10 cellular contexts compared by ENCODE assay signal in the genomic region with DNA sequence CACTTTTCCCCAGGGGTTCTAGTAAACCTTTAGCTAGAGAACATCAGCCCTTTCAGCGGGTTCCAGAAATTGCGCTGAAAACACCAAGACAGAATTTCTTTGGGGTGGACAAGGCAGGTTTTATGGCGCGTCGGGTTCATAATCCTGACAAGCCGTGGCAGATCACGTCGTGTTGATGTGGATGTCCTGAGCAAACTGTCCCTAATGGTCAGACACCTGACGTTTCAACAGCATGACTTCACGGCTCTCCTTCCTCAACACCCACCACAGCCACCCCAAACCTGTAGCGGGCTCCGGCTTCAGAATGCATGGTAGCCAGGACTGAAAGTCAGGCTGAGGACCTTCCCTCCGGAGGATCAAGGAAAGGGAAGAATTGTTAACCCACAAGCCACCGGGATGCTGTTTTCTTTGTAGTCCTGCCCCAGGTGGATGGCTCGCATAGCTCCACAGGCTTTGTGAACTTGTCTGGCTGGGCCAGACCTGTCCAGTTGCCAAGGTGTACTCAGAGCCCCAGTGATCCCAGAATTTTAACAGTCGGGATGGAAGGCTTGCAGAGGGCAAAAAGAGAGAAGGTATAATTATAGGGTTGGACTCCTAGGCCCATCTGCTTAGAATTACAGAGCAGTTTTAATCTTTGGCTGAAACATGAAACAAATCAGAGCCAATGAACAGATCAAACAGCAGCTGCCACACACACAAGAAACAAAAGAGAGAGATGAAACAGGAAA. TPM values are rescaled to one million over a fixed set of nuclear protein-coding genes. Genes with fewer than 3 reads are reported as not detected.
DNase-seq lines count a peak whose midpoint lies in the region; ATAC-seq, FAIRE-seq and TF ChIP-seq lines count a peak whose summit lies in the region.
"Had no signal": no experiment of that assay in that cellular context is flagged by ENCODE, and none has a peak within 500 bp of the region (broad histone marks: within the 10 kb centered on the region; RNA-seq: fewer than 3 reads in every experiment).

No MANE protein-coding gene starts in this region.

- no peak for TF ChIP-seq RAD21 in GM12878 (IDR thresholded peaks at IDR 0.05; ENCODE audit: insufficient read depth, low read depth, low read length)

- DNase-seq in NCI-H2227 treated with DMSO at 0.1 percent for 48 hours (lab: John Stamatoyannopoulos, UW) (peak; percentile 23), NCI-H2227 (lab: John Stamatoyannopoulos, UW; ENCODE audit: unreplicated experiment) (no peak), GM12878 (ENCODE audit: low read depth, low spot score) (no peak), memory B cell (ENCODE audit: low spot score in 2 of 2) (no peak), tibial nerve (ENCODE audit: low spot score in 2 of 2) (no peak), OCI-M2 (lab: John Stamatoyannopoulos, UW; ENCODE audit: unreplicated experiment) (no peak)
- DNase-seq: ACHN, NCI-H526 had no signal

- H3K79me2 ChIP-seq in GM12878 (ENCODE audit: control insufficient read depth, insufficient read depth, low read length) = no peaks in the 10 kb centered on the region

- ATAC-seq in GM12878 (no peak), memory B cell (ENCODE audit: low read depth) (no peak), HG03520 (IDR thresholded peaks at IDR 0.05; ENCODE audit: unreplicated experiment) (no peak), GM21786 (IDR thresholded peaks at IDR 0.05; ENCODE audit: unreplicated experiment) (no peak)

- peak overlapping the region; percentile 62 for H3K4me3 Mint-ChIP-seq in memory B cell

- BruUV-seq in GM12878 (replicated peaks; lab: Mats Ljungman, UMichigan) = no TSS peak

- RAD21 ChIA-PET in GM12878 (lab: Charles Lee; ENCODE audit: unreplicated experiment) = no interaction called here

- intact Hi-C loops in GM12878 (cut with micrococcal nuclease; ENCODE audit: unreplicated experiment) = no loop called here

- SMC1A ChIA-PET in GM12878 (lab: Charles Lee; ENCODE audit: uncharacterized antibody, unreplicated experiment) = interaction anchor here (1.3 kb wide), 1 partner anchor 13 kb away, joined by 5 read pairs; no protein-coding TSS in a partner anchor

- H3K9me3 ChIP-seq in GM12878 (replicated peaks; ENCODE audit: control insufficient read depth, insufficient read depth, low read length) (no peaks in the 10 kb centered on the region), tibial nerve (no peaks in the 10 kb centered on the region)

- in situ Hi-C loops in GM12878 (cut with MboI) = no loop called here

- H3K27ac ChIP-seq in GM12878 (ENCODE audit: control insufficient read depth, insufficient read depth) = no peak overlapping the region
- H3K27ac ChIP-seq in tibial nerve = peak overlapping the region; percentile 89 to 96 (median 92)

- H3K27me3 Mint-ChIP-seq in memory B cell = peaks cover 19% of the 10 kb centered on the region

- H3K4me2 ChIP-seq in GM12878 (ENCODE audit: control insufficient read depth, insufficient read depth) = no peak overlapping the region

- H3K4me1 ChIP-seq in GM12878 (ENCODE audit: control insufficient read depth, insufficient read depth, low read length) (no peaks in the 10 kb centered on the region), tibial nerve (peaks cover 0 to 57% (median 12%) of the 10 kb centered on the region in 4 donors)

- H3K4me3 ChIP-seq in GM12878 (no peak overlapping the region), tibial nerve (peak overlapping the region; percentile 68 to 80 (median 78))

- no peaks in the 10 kb centered on the region for H3K36me3 Mint-ChIP-seq in memory B cell

- H2AFZ ChIP-seq in GM12878 (ENCODE audit: control insufficient read depth, low read depth, low read length) = no peak overlapping the region

- POLR2A ChIA-PET in GM12878 (lab: Charles Lee) = no interaction called here

- no peak overlapping the region for H3K9ac ChIP-seq in GM12878 (ENCODE audit: control insufficient read depth, insufficient read depth, low read length)

- no peaks in the 10 kb centered on the region for H3K36me3 ChIP-seq in GM12878 (ENCODE audit: control insufficient read depth in 2 of 2, insufficient read depth in 2 of 2, low read length in 1 of 2)
- no peaks in the 10 kb centered on the region for H3K36me3 ChIP-seq in tibial nerve

- no peak for TF ChIP-seq POLR2A in GM12878 (IDR thresholded peaks at IDR 0.05; ENCODE audit: low read depth, low read length)
- TF ChIP-seq POLR2A in tibial nerve (IDR thresholded peaks at IDR 0.05) = no peak

- peaks cover 2% of the 10 kb centered on the region for H3K4me1 Mint-ChIP-seq in memory B cell

- no peak overlapping the region for H3K27ac Mint-ChIP-seq in memory B cell

- WGBS in GM12878 (ENCODE audit: insufficient coverage, insufficient replicate concordance, low lambda C conversion rate, missing lambda C conversion rate) = 77% methylated on average over 16 of the region's 16 CpGs
- WGBS in tibial nerve, 2 donors = 7 to 24% methylated on average over 16 of the region's 16 CpGs

- H3K27me3 ChIP-seq in GM12878 (replicated peaks in 1 of 2; ENCODE audit: control insufficient read depth in 2 of 2, insufficient read depth in 2 of 2, low read length in 1 of 2) = peaks cover 8 to 19% of the 10 kb centered on the region in 2 experiments
- H3K27me3 ChIP-seq in tibial nerve = no peaks in the 10 kb centered on the region

- no peaks in the 10 kb centered on the region for H4K20me1 ChIP-seq in GM12878 (ENCODE audit: control insufficient read depth, insufficient read depth)

- no peaks in the 10 kb centered on the region for H3K9me3 Mint-ChIP-seq in memory B cell

- TF ChIP-seq EP300 in GM12878 (IDR thresholded peaks at IDR 0.05; ENCODE audit: borderline replicate concordance in 1 of 2, control insufficient read depth in 1 of 2, low read depth in 2 of 2, low read length in 2 of 2) = no peak
- no peak for TF ChIP-seq EP300 in tibial nerve (IDR thresholded peaks at IDR 0.05)

- peak; percentile 49 for FAIRE-seq in GM12878 (lab: Jason Lieb, UNC)

- CTCF ChIA-PET in GM12878 (lab: Yijun Ruan, JAX) = no interaction called here

- TF ChIP-seq CTCF in GM12878 (IDR thresholded peaks at IDR 0.05 in 2 of 3, conservative IDR thresholded peaks at IDR 0.05 in 1 of 3; ENCODE audit: control insufficient read depth in 2 of 3, extremely low read depth in 1 of 3, insufficient read depth in 1 of 3, low read depth in 3 of 3, low read length in 3 of 3) = no peak
- TF ChIP-seq CTCF in tibial nerve (IDR thresholded peaks at IDR 0.05) = no peak

TF ChIP-seq in GM12878, 131 proteins besides CTCF, POLR2A, EP300 and RAD21 (continues in another document):
- TF ChIP-seq, protein P1, sequence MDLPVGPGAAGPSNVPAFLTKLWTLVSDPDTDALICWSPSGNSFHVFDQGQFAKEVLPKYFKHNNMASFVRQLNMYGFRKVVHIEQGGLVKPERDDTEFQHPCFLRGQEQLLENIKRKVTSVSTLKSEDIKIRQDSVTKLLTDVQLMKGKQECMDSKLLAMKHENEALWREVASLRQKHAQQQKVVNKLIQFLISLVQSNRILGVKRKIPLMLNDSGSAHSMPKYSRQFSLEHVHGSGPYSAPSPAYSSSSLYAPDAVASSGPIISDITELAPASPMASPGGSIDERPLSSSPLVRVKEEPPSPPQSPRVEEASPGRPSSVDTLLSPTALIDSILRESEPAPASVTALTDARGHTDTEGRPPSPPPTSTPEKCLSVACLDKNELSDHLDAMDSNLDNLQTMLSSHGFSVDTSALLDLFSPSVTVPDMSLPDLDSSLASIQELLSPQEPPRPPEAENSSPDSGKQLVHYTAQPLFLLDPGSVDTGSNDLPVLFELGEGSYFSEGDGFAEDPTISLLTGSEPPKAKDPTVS (IDR thresholded peaks at IDR 0.05; ENCODE audit: low read depth, low read length) = no peak
- no peak for TF ChIP-seq NR2C2 (IDR thresholded peaks at IDR 0.05; ENCODE audit: borderline replicate concordance, control insufficient read depth, insufficient read length, low read depth)

RNA-seq across cellular contexts. Expression of a gene that starts 1.5 kb away (rescaled TPM):
- total RNA-seq in GM12878 (2013; cell fraction: nucleolus; rRNA removed) = not detected in 2 replicates
- not detected in 2 replicates for total RNA-seq in GM12878 (2014; rRNA removed)
- total RNA-seq in GM12878 (2014; rRNA removed; fragmentation: Illumina TruSeq; extraction: Trizol) = not detected in 2 replicates
- total RNA-seq in GM12878 (2021) = not detected in 2 replicates
- not detected for polyA plus RNA-seq in GM12878 (2011; ENCODE audit: low read depth)
- polyA plus RNA-seq in GM12878 (2011; rRNA removed) = not detected in 2 replicates
- not detected in 2 replicates for polyA plus RNA-seq in GM12878 (2011; cell fraction: cytosol; rRNA removed)
- polyA plus RNA-seq in GM12878 (2011; cell fraction: nucleus; rRNA removed) = not detected in 2 replicates
- not detected in 2 replicates for polyA plus RNA-seq in GM12878 (2012)
- polyA plus RNA-seq in GM12878 (2014; fragmentation: Illumina TruSeq; extraction: Trizol) = not detected in 2 replicates
- polyA plus RNA-seq in GM12878 (2014; fragmentation: Nextera tagmentation; extraction: Ambion mirVana) = not detected
- not detected in 2 replicates for polyA plus RNA-seq in GM12878 (2014; rRNA removed)
- not detected for polyA plus RNA-seq in GM12878 (2016; fragmentation: Nextera tagmentation; extraction: Ambion mirVana)
- not detected in 2 replicates for polyA minus RNA-seq in GM12878 (2011; rRNA and poly(A)+ RNA removed)
- not detected in 2 replicates for polyA minus RNA-seq in GM12878 (2011; cell fraction: cytosol; rRNA and poly(A)+ RNA removed)
- not detected in 2 replicates for polyA minus RNA-seq in GM12878 (2011; cell fraction: nucleus; rRNA and poly(A)+ RNA removed)
- total RNA-seq in tibial nerve = 100 to 1,000 TPM in 2 of 4 donors, 10 to 100 TPM in 2; 46.2 to 154 (median 101) TPM

Comparison
In these comparisons a context has a peak if more than half of its experiments do, and no peak if none do; other contexts are left out.
1. RNA of a gene that starts 1.5 kb away (total RNA-seq): 46.2 to 154 TPM in tibial nerve; not detected in GM12878; every median in the first group is over 10 times any median in the second.